29 cellular contexts compared by ENCODE assay signal in genomic region chr6:1231941-1232340, GRCh38.
"Had no signal": no experiment of that assay in that cellular context is flagged by ENCODE, and none has a peak within 500 bp of the region (broad histone marks: within the 10 kb centered on the region; RNA-seq: fewer than 3 reads in every experiment).

No MANE protein-coding gene starts in this region.

- H3K27ac ChIP-seq: adrenal gland, body of pancreas, cardiac muscle cell, colonic mucosa, dorsolateral prefrontal cortex, esophagus muscularis mucosa, neural progenitor cell, parathyroid adenoma, upper lobe of left lung, VCaP had no signal

- ATAC-seq: body of pancreas; natural killer cell; right cardiac atrium; stimulated activated naive CD8-positive, alpha-beta T cell treated with anti-CD3 and anti-CD28 coated beads, Interleukin-15, amount 100 ng/mL, for 72 hours had no signal

- H3K4me3 ChIP-seq: adrenal gland, body of pancreas, cardiac muscle cell, colonic mucosa, dorsolateral prefrontal cortex, esophagus muscularis mucosa, neural progenitor cell, upper lobe of left lung had no signal

- H3K9me3 ChIP-seq: adrenal gland, body of pancreas, colonic mucosa, esophagus muscularis mucosa, upper lobe of left lung had no signal

- H3K4me2 ChIP-seq: neural progenitor cell had no signal

- FAIRE-seq: frontal cortex, TTC549 had no signal

- H3K36me3 ChIP-seq: adrenal gland, cardiac muscle cell, colonic mucosa, esophagus muscularis mucosa, neural progenitor cell, upper lobe of left lung had no signal

- H3K27me3 ChIP-seq: adrenal gland, body of pancreas, colonic mucosa, esophagus muscularis mucosa, neural progenitor cell, upper lobe of left lung had no signal

- H3K9ac ChIP-seq: neural progenitor cell, parathyroid adenoma had no signal

- H2AFZ ChIP-seq: neural progenitor cell, parathyroid adenoma had no signal

- H3K79me2 ChIP-seq: parathyroid adenoma had no signal

- H3K4me1 ChIP-seq: adrenal gland, body of pancreas, colonic mucosa, esophagus muscularis mucosa, neural progenitor cell, parathyroid adenoma, upper lobe of left lung had no signal

- DNase-seq: activated CD4-positive, alpha-beta T cell treated with anti-CD3 and anti-CD28 coated beads for 48 hours; activated CD4-positive, alpha-beta T cell treated with anti-CD3 and anti-CD28 coated beads, Interleukin-2, amount 50 U/mL, for 48 hours; activated CD8-positive, alpha-beta memory T cell treated with anti-CD3 and anti-CD28 coated beads for 24 hours; activated effector memory CD4-positive, alpha-beta T cell treated with Interleukin-2 at 50 U/mL for 16 hours; activated naive CD4-positive, alpha-beta T cell treated with anti-CD3 and anti-CD28 coated beads for 36 hours; activated naive CD8-positive, alpha-beta T cell treated with anti-CD3 and anti-CD28 coated beads for 36 hours; adrenal gland; aorta; body of pancreas; cerebellar nuclear complex; colonic mucosa; dorsolateral prefrontal cortex; effector memory CD4-positive, alpha-beta T cell; natural killer cell; occipital lobe; right cardiac atrium; stimulated activated CD4-positive, alpha-beta T cell treated with anti-CD3 and anti-CD28 coated beads, Interleukin-4, amount 100 ng/mL, for 1 hour; stimulated activated naive CD8-positive, alpha-beta T cell treated with anti-CD3 and anti-CD28 coated beads, Interleukin-15, amount 100 ng/mL, for 72 hours; substantia nigra; SW 1271; T-helper 9 cell; upper lobe of left lung had no signal
